Comparison of ENCODE assay signal across 15 cellular contexts in genomic region chr9:18610956-18611355, GRCh38.
A peak's percentile ranks its signal among the peaks of the same experiment; 100 is the strongest.
DNase-seq lines count a peak whose midpoint lies in the region; ATAC-seq and TF ChIP-seq lines count a peak whose summit lies in the region.
"Had no signal": no experiment of that assay in that cellular context is flagged by ENCODE, and none has a peak within 500 bp of the region (broad histone marks: within the 10 kb centered on the region; RNA-seq: fewer than 3 reads in every experiment).

No MANE protein-coding gene starts in this region.

- H3K4me1 ChIP-seq in cardiac muscle cell (ENCODE audit: low read depth) (peaks cover 9% of the 10 kb centered on the region), left ventricle myocardium inferior (peaks cover 11% of the 10 kb centered on the region), testis (peaks cover 13% of the 10 kb centered on the region)

- TF ChIP-seq CTCF in cardiac muscle cell (IDR thresholded peaks at IDR 0.05; ENCODE audit: low read depth, low read length) (no peak), left ventricle myocardium inferior (IDR thresholded peaks at IDR 0.05; ENCODE audit: borderline replicate concordance) (no peak), testis (IDR thresholded peaks at IDR 0.05) (no peak)

- no peak for TF ChIP-seq POLR2A in testis (IDR thresholded peaks at IDR 0.05)

- ATAC-seq in HG02623 (IDR thresholded peaks at IDR 0.05; ENCODE audit: unreplicated experiment) (no peak), GM21576 (IDR thresholded peaks at IDR 0.05; ENCODE audit: unreplicated experiment) (no peak), HG02870 (IDR thresholded peaks at IDR 0.05; ENCODE audit: unreplicated experiment) (no peak)
- ATAC-seq: esophagus mucosa, left lobe of liver, natural killer cell had no signal

- H3K9me3 ChIP-seq in cardiac muscle cell (ENCODE audit: low read depth): no peaks in the 10 kb centered on the region
- H3K9me3 ChIP-seq in left ventricle myocardium inferior (replicated peaks): peaks cover 7% of the 10 kb centered on the region
- H3K9me3 ChIP-seq in testis: no peaks in the 10 kb centered on the region
- H3K9me3 ChIP-seq: transverse colon had no signal

- no peaks in the 10 kb centered on the region for H3K27me3 ChIP-seq in cardiac muscle cell
- no peaks in the 10 kb centered on the region for H3K27me3 ChIP-seq in left ventricle myocardium inferior (ENCODE audit: low read depth)
- no peaks in the 10 kb centered on the region for H3K27me3 ChIP-seq in testis
- H3K27me3 ChIP-seq: transverse colon had no signal

- intact Hi-C loops in left ventricle myocardium inferior (cut with micrococcal nuclease) (no loop called here), head of caudate nucleus (cut with DNase I) (no loop called here), testis (cut with DNase I; ENCODE audit: low total_unique reads) (no loop called here)

- H3K27ac ChIP-seq in cardiac muscle cell (peak overlapping the region; percentile 19), left ventricle myocardium inferior (replicated peaks) (no peak overlapping the region), testis (peak overlapping the region in 1 of 2 donors; percentile 18)
- H3K27ac ChIP-seq: transverse colon had no signal

- peak in 1 of 2 donors; percentile 26 for DNase-seq in cardiac muscle cell (ENCODE audit: low read depth in 1 of 2, low spot score in 1 of 2)
- no peak for DNase-seq in left ventricle myocardium inferior
- peak; percentile 83 for DNase-seq in SHP77 treated with DMSO at 0.1 percent for 48 hours (lab: John Stamatoyannopoulos, UW)
- peak in 26 of 42 donors; percentile 4 to 85 (median 34) for DNase-seq in head of caudate nucleus
- peak; percentile 65 for DNase-seq in testis
- DNase-seq: amniotic stem cell; natural killer cell; NCI-H2171; stimulated activated CD4-positive, alpha-beta T cell treated with anti-CD3 and anti-CD28 coated beads, Interleukin-2, amount 100 ng/mL, for 48 hours; transverse colon had no signal

- WGBS in testis, 2 donors: 70 to 74% methylated on average over 3 of the region's 3 CpGs

- H3K36me3 ChIP-seq in cardiac muscle cell (no peaks in the 10 kb centered on the region), left ventricle myocardium inferior (no peaks in the 10 kb centered on the region), testis (ENCODE audit: low read depth, missing control alignments) (no peaks in the 10 kb centered on the region)
- H3K36me3 ChIP-seq: transverse colon had no signal

- H3K4me3 ChIP-seq in cardiac muscle cell: no peak overlapping the region
- H3K4me3 ChIP-seq in left ventricle myocardium inferior: no peak overlapping the region
- no peak overlapping the region for H3K4me3 ChIP-seq in testis
- H3K4me3 ChIP-seq: transverse colon had no signal
